In the genomic region with DNA sequence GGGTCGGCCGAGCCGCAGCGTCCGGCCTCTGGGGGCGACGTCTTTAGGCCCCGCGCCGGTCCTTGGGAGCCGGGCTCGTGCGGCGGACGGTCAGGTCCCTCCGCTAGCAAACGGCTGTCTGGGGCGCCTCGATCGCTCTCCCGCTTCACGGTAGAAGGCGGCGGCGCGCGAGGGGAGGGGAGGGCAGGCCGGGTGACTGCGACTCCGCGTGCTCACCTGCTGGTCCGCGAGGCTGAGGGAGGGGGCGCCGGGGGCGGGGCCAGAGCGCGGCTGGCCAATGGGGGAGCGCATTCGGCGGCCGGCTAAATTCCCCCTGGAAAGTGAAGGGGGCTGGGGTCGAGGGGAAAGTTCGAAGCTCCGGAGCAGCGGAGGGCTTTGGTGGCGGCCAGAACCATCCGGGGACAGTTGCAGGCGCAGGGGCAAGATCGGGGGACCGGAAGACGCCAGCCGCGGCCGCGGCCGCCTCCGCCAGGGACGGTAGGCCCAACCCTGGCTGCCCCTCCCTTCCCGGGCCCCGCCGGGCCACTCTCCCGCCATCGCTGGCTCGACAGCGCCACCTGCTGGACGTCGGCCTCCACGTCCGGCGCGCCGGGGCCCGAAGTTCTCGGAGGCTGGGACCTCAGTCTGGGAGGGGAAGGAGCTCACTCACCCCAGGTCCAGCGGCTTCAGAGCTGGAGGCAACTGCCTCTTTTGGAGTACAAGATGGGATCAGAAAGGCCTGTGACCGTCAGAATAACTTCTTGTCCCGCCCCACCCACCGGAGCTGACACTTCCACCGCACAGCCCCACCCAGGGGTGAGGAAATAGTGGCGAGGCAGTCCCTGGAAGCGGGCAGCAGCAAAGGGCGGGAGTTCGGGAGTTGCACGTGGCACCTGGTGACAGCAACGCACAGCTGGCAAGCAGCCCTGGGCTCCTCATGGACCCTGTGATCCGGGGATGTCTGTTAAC, we compare ENCODE assay signal across 1 cellular context.
A peak's percentile ranks its signal among the peaks of the same experiment; 100 is the strongest.
TF ChIP-seq lines count a peak whose summit lies in the region.

No MANE protein-coding gene starts in this region.

TF ChIP-seq in K562, 482 proteins besides CTCF, POLR2A, EP300 and RAD21 (continued from another document and continues in another):
- TF ChIP-seq YY1 (IDR thresholded peaks at IDR 0.05; ENCODE audit: borderline replicate concordance in 1 of 3, control insufficient read depth in 1 of 3, extremely low read depth in 1 of 3, insufficient read depth in 3 of 3, insufficient read length in 1 of 3, insufficient replicate concordance in 2 of 3, low read depth in 1 of 3, low read length in 2 of 3) (peak in 2 of 3 experiments; percentile 67 to 76), JUND (IDR thresholded peaks at IDR 0.05; ENCODE audit: borderline replicate concordance, low read depth, low read length) (0 out of 2 replicates have a peak, but pooled peaks have one; percentile 4), JUND (tag; IDR thresholded peaks at IDR 0.05; ENCODE audit: borderline replicate concordance, low read depth, low read length) (no peak; the same call in 2 of the 3 replicates), NONO (IDR thresholded peaks at IDR 0.05; ENCODE audit: low read depth in 2 of 2, low read length in 1 of 2) (peak in 1 of 2 experiments; percentile 57; a peak in 1 of 4 replicates), HNRNPUL1 (IDR thresholded peaks at IDR 0.05; ENCODE audit: low read length) (no peak), PHB (CRISPR knock-in tag; IDR thresholded peaks at IDR 0.05) (no peak), CBX1 (IDR thresholded peaks at IDR 0.05; ENCODE audit: low read depth) (no peak), CBX8 (IDR thresholded peaks at IDR 0.05; ENCODE audit: borderline replicate concordance, extremely low read depth, low read depth, low read length, poor library complexity, severe bottlenecking) (no peak), EGR1 (conservative IDR thresholded peaks at IDR 0.05) (peak; percentile 54), HLTF (IDR thresholded peaks at IDR 0.05) (no peak), KDM2B (CRISPR knock-in tag; IDR thresholded peaks at IDR 0.05) (0 out of 2 replicates have a peak, but pooled peaks have one; percentile 27), ETV1 (tag; conservative IDR thresholded peaks at IDR 0.05; ENCODE audit: low read depth) (peak; percentile 39; the same call in 1 of the 2 replicates), EWSR1 (IDR thresholded peaks at IDR 0.05; ENCODE audit: borderline replicate concordance, low read depth, partially characterized antibody) (no peak), HMG20B (CRISPR knock-in tag; IDR thresholded peaks at IDR 0.05) (no peak), POLR2AphosphoS2 (IDR thresholded peaks at IDR 0.05; ENCODE audit: low read length) (no peak), SRF (CRISPR knock-in tag; IDR thresholded peaks at IDR 0.05) (peak in 1 of 2 experiments; percentile 46; a peak in 1 of 4 replicates), HNRNPLL (IDR thresholded peaks at IDR 0.05; ENCODE audit: low read depth, low read length, poor library complexity, severe bottlenecking) (no peak), SAP30 (IDR thresholded peaks at IDR 0.05; ENCODE audit: borderline replicate concordance, insufficient read depth, low read depth, low read length, poor library complexity, severe bottlenecking) (peak; percentile 37), CHCHD3 (CRISPR knock-in tag; IDR thresholded peaks at IDR 0.05) (no peak), CTBP1 (IDR thresholded peaks at IDR 0.05; ENCODE audit: borderline replicate concordance) (peak; percentile 57; the same call in 1 of the 2 replicates), SRSF9 (IDR thresholded peaks at IDR 0.05; ENCODE audit: borderline replicate concordance, low read depth, low read length) (no peak), POLR2G (IDR thresholded peaks at IDR 0.05; ENCODE audit: low read depth, low read length) (peak; percentile 83), ZBTB7A (IDR thresholded peaks at IDR 0.05; ENCODE audit: borderline replicate concordance, control insufficient read depth, low read depth, low read length) (peak; percentile 28; the same call in 1 of the 2 replicates), PURB (CRISPR knock-in tag; IDR thresholded peaks at IDR 0.05; ENCODE audit: low read depth) (no peak), KAT8 (IDR thresholded peaks at IDR 0.05; ENCODE audit: low read depth) (no peak), MAZ (CRISPR knock-in tag; conservative IDR thresholded peaks at IDR 0.05 in 1 of 2, IDR thresholded peaks at IDR 0.05 in 1 of 2) (peak; percentile 84 to 97; a peak in 3 of 4 replicates), STAG1 (CRISPR knock-in tag; IDR thresholded peaks at IDR 0.05; ENCODE audit: borderline replicate concordance) (peak; percentile 92), SMC3 (conservative IDR thresholded peaks at IDR 0.05; ENCODE audit: insufficient read depth, low read depth, low read length) (peak; percentile 87), TEAD1 (CRISPR knock-in tag; IDR thresholded peaks at IDR 0.05) (peak in 1 of 2 experiments; percentile 50; a peak in 1 of 4 replicates), FOXK1 (CRISPR knock-in tag; IDR thresholded peaks at IDR 0.05; ENCODE audit: borderline replicate concordance) (no peak), ARID2 (IDR thresholded peaks at IDR 0.05) (peak; percentile 34; the same call in 1 of the 2 replicates), PHF8 (IDR thresholded peaks at IDR 0.05; ENCODE audit: borderline replicate concordance, low read length) (peak; percentile 56; the same call in 1 of the 2 replicates), ZKSCAN1 (IDR thresholded peaks at IDR 0.05; ENCODE audit: low read depth, low read length) (peak; percentile 39; the same call in 1 of the 2 replicates), RBM22 (IDR thresholded peaks at IDR 0.05; ENCODE audit: low read depth, low read length, poor library complexity, severe bottlenecking) (no peak), TEAD4 (IDR thresholded peaks at IDR 0.05; ENCODE audit: low read length) (no peak), TEAD4 (CRISPR knock-in tag; IDR thresholded peaks at IDR 0.05; ENCODE audit: borderline replicate concordance) (no peak), CHD2 (IDR thresholded peaks at IDR 0.05; ENCODE audit: low read depth, low read length) (no peak; the same call in 1 of the 2 replicates), NR2C2 (CRISPR knock-in tag; IDR thresholded peaks at IDR 0.05) (peak; percentile 39; the same call in 1 of the 2 replicates), NR2C2 (tag; IDR thresholded peaks at IDR 0.05) (no peak), ZNF696 (CRISPR knock-in tag; conservative IDR thresholded peaks at IDR 0.05) (no peak), ZNF263 (CRISPR knock-in tag; IDR thresholded peaks at IDR 0.05; ENCODE audit: borderline replicate concordance) (0 out of 2 replicates have a peak, but pooled peaks have one; percentile 45)
- TF ChIP-seq, protein P1, sequence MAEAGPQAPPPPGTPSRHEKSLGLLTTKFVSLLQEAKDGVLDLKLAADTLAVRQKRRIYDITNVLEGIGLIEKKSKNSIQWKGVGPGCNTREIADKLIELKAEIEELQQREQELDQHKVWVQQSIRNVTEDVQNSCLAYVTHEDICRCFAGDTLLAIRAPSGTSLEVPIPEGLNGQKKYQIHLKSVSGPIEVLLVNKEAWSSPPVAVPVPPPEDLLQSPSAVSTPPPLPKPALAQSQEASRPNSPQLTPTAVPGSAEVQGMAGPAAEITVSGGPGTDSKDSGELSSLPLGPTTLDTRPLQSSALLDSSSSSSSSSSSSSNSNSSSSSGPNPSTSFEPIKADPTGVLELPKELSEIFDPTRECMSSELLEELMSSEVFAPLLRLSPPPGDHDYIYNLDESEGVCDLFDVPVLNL (CRISPR knock-in tag; IDR thresholded peaks at IDR 0.05; ENCODE audit: low read depth) = peak; percentile 26; the same call in 1 of the 2 replicates
- TF ChIP-seq, protein P2, sequence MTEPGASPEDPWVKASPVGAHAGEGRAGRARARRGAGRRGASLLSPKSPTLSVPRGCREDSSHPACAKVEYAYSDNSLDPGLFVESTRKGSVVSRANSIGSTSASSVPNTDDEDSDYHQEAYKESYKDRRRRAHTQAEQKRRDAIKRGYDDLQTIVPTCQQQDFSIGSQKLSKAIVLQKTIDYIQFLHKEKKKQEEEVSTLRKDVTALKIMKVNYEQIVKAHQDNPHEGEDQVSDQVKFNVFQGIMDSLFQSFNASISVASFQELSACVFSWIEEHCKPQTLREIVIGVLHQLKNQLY (CRISPR knock-in tag; conservative IDR thresholded peaks at IDR 0.05) = 0 out of 4 replicates have a peak, but pooled peaks of 1 of the 2 experiments have one; percentile 62
- TF ChIP-seq, protein P3, sequence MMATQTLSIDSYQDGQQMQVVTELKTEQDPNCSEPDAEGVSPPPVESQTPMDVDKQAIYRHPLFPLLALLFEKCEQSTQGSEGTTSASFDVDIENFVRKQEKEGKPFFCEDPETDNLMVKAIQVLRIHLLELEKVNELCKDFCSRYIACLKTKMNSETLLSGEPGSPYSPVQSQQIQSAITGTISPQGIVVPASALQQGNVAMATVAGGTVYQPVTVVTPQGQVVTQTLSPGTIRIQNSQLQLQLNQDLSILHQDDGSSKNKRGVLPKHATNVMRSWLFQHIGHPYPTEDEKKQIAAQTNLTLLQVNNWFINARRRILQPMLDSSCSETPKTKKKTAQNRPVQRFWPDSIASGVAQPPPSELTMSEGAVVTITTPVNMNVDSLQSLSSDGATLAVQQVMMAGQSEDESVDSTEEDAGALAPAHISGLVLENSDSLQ (IDR thresholded peaks at IDR 0.05) = no peak
- TF ChIP-seq, protein P4, sequence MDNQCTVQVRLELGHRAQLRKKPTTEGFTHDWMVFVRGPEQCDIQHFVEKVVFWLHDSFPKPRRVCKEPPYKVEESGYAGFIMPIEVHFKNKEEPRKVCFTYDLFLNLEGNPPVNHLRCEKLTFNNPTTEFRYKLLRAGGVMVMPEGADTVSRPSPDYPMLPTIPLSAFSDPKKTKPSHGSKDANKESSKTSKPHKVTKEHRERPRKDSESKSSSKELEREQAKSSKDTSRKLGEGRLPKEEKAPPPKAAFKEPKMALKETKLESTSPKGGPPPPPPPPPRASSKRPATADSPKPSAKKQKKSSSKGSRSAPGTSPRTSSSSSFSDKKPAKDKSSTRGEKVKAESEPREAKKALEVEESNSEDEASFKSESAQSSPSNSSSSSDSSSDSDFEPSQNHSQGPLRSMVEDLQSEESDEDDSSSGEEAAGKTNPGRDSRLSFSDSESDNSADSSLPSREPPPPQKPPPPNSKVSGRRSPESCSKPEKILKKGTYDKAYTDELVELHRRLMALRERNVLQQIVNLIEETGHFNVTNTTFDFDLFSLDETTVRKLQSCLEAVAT (IDR thresholded peaks at IDR 0.05) = no peak
- TF ChIP-seq, protein P5, sequence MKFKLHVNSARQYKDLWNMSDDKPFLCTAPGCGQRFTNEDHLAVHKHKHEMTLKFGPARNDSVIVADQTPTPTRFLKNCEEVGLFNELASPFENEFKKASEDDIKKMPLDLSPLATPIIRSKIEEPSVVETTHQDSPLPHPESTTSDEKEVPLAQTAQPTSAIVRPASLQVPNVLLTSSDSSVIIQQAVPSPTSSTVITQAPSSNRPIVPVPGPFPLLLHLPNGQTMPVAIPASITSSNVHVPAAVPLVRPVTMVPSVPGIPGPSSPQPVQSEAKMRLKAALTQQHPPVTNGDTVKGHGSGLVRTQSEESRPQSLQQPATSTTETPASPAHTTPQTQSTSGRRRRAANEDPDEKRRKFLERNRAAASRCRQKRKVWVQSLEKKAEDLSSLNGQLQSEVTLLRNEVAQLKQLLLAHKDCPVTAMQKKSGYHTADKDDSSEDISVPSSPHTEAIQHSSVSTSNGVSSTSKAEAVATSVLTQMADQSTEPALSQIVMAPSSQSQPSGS (CRISPR knock-in tag; IDR thresholded peaks at IDR 0.05) = no peak
- TF ChIP-seq, protein P6, sequence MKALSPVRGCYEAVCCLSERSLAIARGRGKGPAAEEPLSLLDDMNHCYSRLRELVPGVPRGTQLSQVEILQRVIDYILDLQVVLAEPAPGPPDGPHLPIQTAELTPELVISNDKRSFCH (CRISPR knock-in tag; IDR thresholded peaks at IDR 0.05) = no peak
- TF ChIP-seq, protein P6 (tag; IDR thresholded peaks at IDR 0.05) = no peak
- TF ChIP-seq, protein P7, sequence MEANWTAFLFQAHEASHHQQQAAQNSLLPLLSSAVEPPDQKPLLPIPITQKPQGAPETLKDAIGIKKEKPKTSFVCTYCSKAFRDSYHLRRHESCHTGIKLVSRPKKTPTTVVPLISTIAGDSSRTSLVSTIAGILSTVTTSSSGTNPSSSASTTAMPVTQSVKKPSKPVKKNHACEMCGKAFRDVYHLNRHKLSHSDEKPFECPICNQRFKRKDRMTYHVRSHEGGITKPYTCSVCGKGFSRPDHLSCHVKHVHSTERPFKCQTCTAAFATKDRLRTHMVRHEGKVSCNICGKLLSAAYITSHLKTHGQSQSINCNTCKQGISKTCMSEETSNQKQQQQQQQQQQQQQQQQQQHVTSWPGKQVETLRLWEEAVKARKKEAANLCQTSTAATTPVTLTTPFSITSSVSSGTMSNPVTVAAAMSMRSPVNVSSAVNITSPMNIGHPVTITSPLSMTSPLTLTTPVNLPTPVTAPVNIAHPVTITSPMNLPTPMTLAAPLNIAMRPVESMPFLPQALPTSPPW (CRISPR knock-in tag; IDR thresholded peaks at IDR 0.05) = peak; percentile 95
- TF ChIP-seq, protein P8, sequence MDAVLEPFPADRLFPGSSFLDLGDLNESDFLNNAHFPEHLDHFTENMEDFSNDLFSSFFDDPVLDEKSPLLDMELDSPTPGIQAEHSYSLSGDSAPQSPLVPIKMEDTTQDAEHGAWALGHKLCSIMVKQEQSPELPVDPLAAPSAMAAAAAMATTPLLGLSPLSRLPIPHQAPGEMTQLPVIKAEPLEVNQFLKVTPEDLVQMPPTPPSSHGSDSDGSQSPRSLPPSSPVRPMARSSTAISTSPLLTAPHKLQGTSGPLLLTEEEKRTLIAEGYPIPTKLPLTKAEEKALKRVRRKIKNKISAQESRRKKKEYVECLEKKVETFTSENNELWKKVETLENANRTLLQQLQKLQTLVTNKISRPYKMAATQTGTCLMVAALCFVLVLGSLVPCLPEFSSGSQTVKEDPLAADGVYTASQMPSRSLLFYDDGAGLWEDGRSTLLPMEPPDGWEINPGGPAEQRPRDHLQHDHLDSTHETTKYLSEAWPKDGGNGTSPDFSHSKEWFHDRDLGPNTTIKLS (IDR thresholded peaks at IDR 0.05; ENCODE audit: borderline replicate concordance, low read depth) = peak; percentile 50; the same call in 1 of the 2 replicates
- TF ChIP-seq, protein P9, sequence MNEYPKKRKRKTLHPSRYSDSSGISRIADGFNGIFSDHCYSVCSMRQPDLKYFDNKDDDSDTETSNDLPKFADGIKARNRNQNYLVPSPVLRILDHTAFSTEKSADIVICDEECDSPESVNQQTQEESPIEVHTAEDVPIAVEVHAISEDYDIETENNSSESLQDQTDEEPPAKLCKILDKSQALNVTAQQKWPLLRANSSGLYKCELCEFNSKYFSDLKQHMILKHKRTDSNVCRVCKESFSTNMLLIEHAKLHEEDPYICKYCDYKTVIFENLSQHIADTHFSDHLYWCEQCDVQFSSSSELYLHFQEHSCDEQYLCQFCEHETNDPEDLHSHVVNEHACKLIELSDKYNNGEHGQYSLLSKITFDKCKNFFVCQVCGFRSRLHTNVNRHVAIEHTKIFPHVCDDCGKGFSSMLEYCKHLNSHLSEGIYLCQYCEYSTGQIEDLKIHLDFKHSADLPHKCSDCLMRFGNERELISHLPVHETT (CRISPR knock-in tag; conservative IDR thresholded peaks at IDR 0.05 in 1 of 2, IDR thresholded peaks at IDR 0.05 in 1 of 2) = no peak
